ENCODE assay signal across 34 cellular contexts in genomic region chr3:14213066-14213774, GRCh38.
"Had no signal": no experiment of that assay in that cellular context is flagged by ENCODE, and none has a peak within 500 bp of the region (broad histone marks: within the 10 kb centered on the region; RNA-seq: fewer than 3 reads in every experiment).

No MANE protein-coding gene starts in this region.

- H3K27ac ChIP-seq: adrenal gland, body of pancreas, epithelial cell of prostate, esophagus squamous epithelium, gastroesophageal sphincter, WERI-Rb-1 had no signal

- DNase-seq: activated B cell treated with CpG ODN at 0.5 μM for 24 hours; activated CD4-positive, alpha-beta T cell treated with anti-CD3 and anti-CD28 coated beads for 48 hours; activated CD4-positive, alpha-beta T cell treated with anti-CD3 and anti-CD28 coated beads, Interleukin-2, amount 50 U/mL, for 1 hour; activated CD4-positive, alpha-beta T cell treated with anti-CD3 and anti-CD28 coated beads, Interleukin-2, amount 50 U/mL, for 48 hours; activated CD8-positive, alpha-beta memory T cell treated with anti-CD3 and anti-CD28 coated beads for 24 hours; activated CD8-positive, alpha-beta T cell treated with anti-CD3 and anti-CD28 coated beads for 36 hours; activated effector memory CD4-positive, alpha-beta T cell treated with Interleukin-2 at 50 U/mL for 16 hours; activated gamma-delta T cell treated with Interleukin-2 at 50 U/mL for 16 hours; activated naive CD4-positive, alpha-beta T cell treated with Interleukin-2 at 50 U/mL for 16 hours; activated naive CD8-positive, alpha-beta T cell treated with anti-CD3 and anti-CD28 coated beads for 36 hours; activated naive CD8-positive, alpha-beta T cell treated with anti-CD3 and anti-CD28 coated beads, Interleukin-2, amount 50 U/mL, for 24 hours; activated T-cell treated with anti-CD3 and anti-CD28 coated beads, Interleukin-2, amount 50 U/mL, for 4 hours; adrenal gland; amygdala; aorta; body of pancreas; caudate nucleus; cortex of kidney; dermis blood vessel endothelial cell; effector CD4-positive, alpha-beta T cell; effector memory CD8-positive, alpha-beta T cell; esophagus squamous epithelium; foreskin melanocyte; T-helper 1 cell; T-helper 17 cell; T1000; WERI-Rb-1 had no signal

- H3K36me3 ChIP-seq: adrenal gland, esophagus squamous epithelium, gastroesophageal sphincter, WERI-Rb-1 had no signal

- H3K27me3 ChIP-seq: adrenal gland, body of pancreas, esophagus squamous epithelium, gastroesophageal sphincter had no signal

- FAIRE-seq: colon, endometrium, endothelial cell of umbilical vein had no signal

- H3K9me3 ChIP-seq: adrenal gland, body of pancreas, esophagus squamous epithelium, gastroesophageal sphincter had no signal

- H3K4me3 ChIP-seq: adrenal gland, body of pancreas, esophagus squamous epithelium, gastroesophageal sphincter had no signal

- H3K4me1 ChIP-seq: body of pancreas, gastroesophageal sphincter had no signal

- ATAC-seq: activated CD4-positive, CD25-positive, alpha-beta regulatory T cell treated with anti-CD3 and anti-CD28 coated beads, Interleukin-2, amount 50 U/mL, for 24 hours; activated CD8-positive, alpha-beta T cell treated with anti-CD3 and anti-CD28 coated beads for 36 hours; activated naive CD8-positive, alpha-beta T cell treated with anti-CD3 and anti-CD28 coated beads, Interleukin-2, amount 50 U/mL, for 24 hours; activated T-cell treated with anti-CD3 and anti-CD28 coated beads, Interleukin-2, amount 50 U/mL, for 4 hours; activated T-helper 17 cell treated with anti-CD3 and anti-CD28 coated beads, Interleukin-2, amount 50 U/mL, for 72 hours; body of pancreas; effector memory CD8-positive, alpha-beta T cell; gastroesophageal sphincter; T-helper 17 cell had no signal
